In genomic region chr20:64050261-64051032, GRCh38 we compare ENCODE assay signal across 16 cellular contexts. TPM values are rescaled to one million over a fixed set of nuclear protein-coding genes. Genes with fewer than 3 reads are reported as not detected.
DNase-seq lines count a peak whose midpoint lies in the region; ATAC-seq, FAIRE-seq and TF ChIP-seq lines count a peak whose summit lies in the region.
"Had no signal": no experiment of that assay in that cellular context is flagged by ENCODE, and none has a peak within 500 bp of the region (broad histone marks: within the 10 kb centered on the region; RNA-seq: fewer than 3 reads in every experiment).

No MANE protein-coding gene starts in this region.

- no peaks in the 10 kb centered on the region for H3K36me3 Mint-ChIP-seq in activated naive CD4-positive, alpha-beta T cell treated with anti-CD3 and anti-CD28 coated beads for 36 hours (ENCODE audit: low read depth)
- H3K36me3 Mint-ChIP-seq: CD8-positive, alpha-beta T cell had no signal

- no peak for DNase-seq in GM13977 (ENCODE audit: low spot score)
- DNase-seq in SJSA1 (ENCODE audit: low read depth in 1 of 2, low spot score in 2 of 2) = peak; percentile 92 to 96
- DNase-seq in right cardiac atrium = no peak
- DNase-seq in cerebellar cortex (ENCODE audit: low spot score) = no peak
- no peak for DNase-seq in activated naive CD4-positive, alpha-beta T cell treated with anti-CD3 and anti-CD28 coated beads for 36 hours
- DNase-seq in RCC 7860 (ENCODE audit: low spot score) = no peak
- no peak for DNase-seq in urothelium cell line (ENCODE audit: low spot score)
- DNase-seq: activated CD4-positive, alpha-beta T cell treated with anti-CD3 and anti-CD28 coated beads, Interleukin-2, amount 10 ng/mL, durations not matched to agents 7 days and 5 days; activated effector memory CD4-positive, alpha-beta T cell treated with anti-CD3 and anti-CD28 coated beads, Interleukin-2, amount 50 U/mL, for 16 hours; CD8-positive, alpha-beta T cell; NCI-H1694 treated with DMSO at 0.1 percent for 48 hours; ovary; stimulated activated CD4-positive, alpha-beta T cell treated with anti-CD3 and anti-CD28 coated beads, Interleukin-2, amount 100 ng/mL, for 48 hours had no signal

- H3K36me3 ChIP-seq in SJSA1 = peaks cover 38% of the 10 kb centered on the region
- peaks cover 0 to 2% (median 0%) of the 10 kb centered on the region in 3 donors for H3K36me3 ChIP-seq in skeletal muscle tissue (ENCODE audit: control insufficient read depth in 3 of 3, insufficient read depth in 3 of 3, low read length in 3 of 3)
- H3K36me3 ChIP-seq: ovary had no signal

- WGBS in right cardiac atrium = 62% methylated on average over 23 of the region's 23 CpGs

- H3K4me3 Mint-ChIP-seq in activated naive CD4-positive, alpha-beta T cell treated with anti-CD3 and anti-CD28 coated beads for 36 hours = no peak overlapping the region

- no peak overlapping the region for H3K27ac Mint-ChIP-seq in activated naive CD4-positive, alpha-beta T cell treated with anti-CD3 and anti-CD28 coated beads for 36 hours
- H3K27ac Mint-ChIP-seq: activated CD4-positive, alpha-beta T cell treated with anti-CD3 and anti-CD28 coated beads, Interleukin-2, amount 10 ng/mL, durations not matched to agents 7 days and 5 days; CD8-positive, alpha-beta T cell had no signal

- H3K27me3 Mint-ChIP-seq in activated naive CD4-positive, alpha-beta T cell treated with anti-CD3 and anti-CD28 coated beads for 36 hours (ENCODE audit: low read depth) = peaks cover 37% of the 10 kb centered on the region

- H3K9me3 Mint-ChIP-seq in activated naive CD4-positive, alpha-beta T cell treated with anti-CD3 and anti-CD28 coated beads for 36 hours = no peaks in the 10 kb centered on the region
- H3K9me3 Mint-ChIP-seq: activated CD4-positive, alpha-beta T cell treated with anti-CD3 and anti-CD28 coated beads, Interleukin-2, amount 10 ng/mL, durations not matched to agents 7 days and 5 days; CD8-positive, alpha-beta T cell had no signal

- no peaks in the 10 kb centered on the region for H3K9me3 ChIP-seq in SJSA1 (replicated peaks)
- H3K9me3 ChIP-seq in right cardiac atrium (ENCODE audit: control insufficient read depth, low read length) = no peaks in the 10 kb centered on the region
- no peaks in the 10 kb centered on the region for H3K9me3 ChIP-seq in skeletal muscle tissue (ENCODE audit: control insufficient read depth in 3 of 3, low read length in 3 of 3)
- H3K9me3 ChIP-seq: ovary had no signal

- CTCF ChIA-PET in activated naive CD4-positive, alpha-beta T cell treated with anti-CD3 and anti-CD28 coated beads for 36 hours (lab: Charles Lee) = interaction anchor here (0.7 to 1.5 kb wide), 2 partner anchors 70 to 139 kb away, joined by 5 to 6 read pairs; no protein-coding TSS in a partner anchor

- intact Hi-C loops in right cardiac atrium (cut with DNase I) = no loop called here
- intact Hi-C loops in activated naive CD4-positive, alpha-beta T cell treated with anti-CD3 and anti-CD28 coated beads for 36 hours (cut with micrococcal nuclease) = loop anchor here (10.0 kb wide), 1 partner anchor 266 kb away; no protein-coding TSS in a partner anchor

- ATAC-seq in right cardiac atrium = peak in 1 of 2 donors; percentile 2
- ATAC-seq: CD8-positive, alpha-beta T cell; SK-N-SH treated with all-trans-retinoic acid at 6 μM for 48 hours had no signal

- peaks cover 74% of the 10 kb centered on the region for H3K4me1 ChIP-seq in SJSA1 (replicated peaks)
- no peaks in the 10 kb centered on the region for H3K4me1 ChIP-seq in right cardiac atrium (ENCODE audit: control insufficient read depth, insufficient read depth, low read length)
- peaks cover 0 to 18% (median 11%) of the 10 kb centered on the region in 3 donors for H3K4me1 ChIP-seq in skeletal muscle tissue (ENCODE audit: control insufficient read depth in 3 of 3, insufficient read depth in 3 of 3, low read length in 3 of 3)

- TF ChIP-seq CTCF in GM13977 (IDR thresholded peaks at IDR 0.05; ENCODE audit: extremely low read depth, insufficient read depth, missing control alignments) = peak; percentile 14

- H3K4me1 Mint-ChIP-seq in activated naive CD4-positive, alpha-beta T cell treated with anti-CD3 and anti-CD28 coated beads for 36 hours (ENCODE audit: low read depth) = peaks cover 4% of the 10 kb centered on the region

- no peak for FAIRE-seq in RCC 7860 (lab: Jason Lieb, UNC)
- no peak for FAIRE-seq in urothelium cell line (lab: Jason Lieb, UNC)
- FAIRE-seq: islet of Langerhans had no signal

- H3K9ac ChIP-seq in skeletal muscle tissue (ENCODE audit: low read depth in 1 of 3, low read length in 3 of 3) = peak overlapping the region; percentile 23 to 62 (median 57)

- H3K4me3 ChIP-seq in SJSA1 (peak overlapping the region; percentile 61), right cardiac atrium (ENCODE audit: low read length) (peak overlapping the region; percentile 53), skeletal muscle tissue (ENCODE audit: low read length in 3 of 3) (peak overlapping the region; percentile 1 to 58 (median 48))

- in situ Hi-C loops in GM13977 (cut with MboI; ENCODE audit: low pct_unique_long_range_greater_than_20kb, low sequenced_read_pairs, unreplicated experiment) = no loop called here

- H3K27ac ChIP-seq in SJSA1 = peak overlapping the region; percentile 96
- H3K27ac ChIP-seq in right cardiac atrium (ENCODE audit: low read length) = peak overlapping the region; percentile 57
- H3K27ac ChIP-seq in skeletal muscle tissue (ENCODE audit: low read depth, low read length) = peak overlapping the region; percentile 70
- H3K27ac ChIP-seq: ovary had no signal

- H3K27me3 ChIP-seq in SJSA1 (replicated peaks) (no peaks in the 10 kb centered on the region), right cardiac atrium (ENCODE audit: control insufficient read depth, insufficient read depth) (no peaks in the 10 kb centered on the region), skeletal muscle tissue (ENCODE audit: control insufficient read depth in 3 of 3, insufficient read depth in 3 of 3, low read length in 3 of 3) (peaks cover 52 to 76% (median 75%) of the 10 kb centered on the region in 3 donors)

RNA-seq across cellular contexts. Expression of gene SOX18, which starts 1.0 kb away (rescaled TPM):
- total RNA-seq in SJSA1 (2014; rRNA removed; shearing (Covaris generic)) = 61.7 and 70.0 TPM in 2 replicates
- total RNA-seq in right cardiac atrium = 10 to 100 TPM; 28.7 to 42.1 (median 41.1) TPM
- 26.8 TPM for polyA plus RNA-seq in right cardiac atrium
- total RNA-seq in skeletal muscle tissue = 3.7 TPM
- not detected for total RNA-seq in activated naive CD4-positive, alpha-beta T cell treated with anti-CD3 and anti-CD28 coated beads for 36 hours
- total RNA-seq: CD8-positive, alpha-beta T cell had no signal

RNA-seq across cellular contexts. Expression of gene TCEA2, which starts 12.6 kb away (rescaled TPM):
- 120 and 139 TPM in 2 replicates for total RNA-seq in SJSA1 (2014; rRNA removed; shearing (Covaris generic))
- total RNA-seq in right cardiac atrium (10 to 100 TPM; 46.3 to 52.0 (median 50.0) TPM), skeletal muscle tissue (8.4 TPM)
- polyA plus RNA-seq in right cardiac atrium = 38.3 TPM
- 10 to 100 TPM; 16.7 to 18.2 TPM for total RNA-seq in activated naive CD4-positive, alpha-beta T cell treated with anti-CD3 and anti-CD28 coated beads for 36 hours

RNA-seq across cellular contexts. Expression of gene C20orf204, which starts 14.5 kb away (rescaled TPM):
- total RNA-seq in SJSA1 (2014; rRNA removed; shearing (Covaris generic)) = 0.24 and 0.94 TPM in 2 replicates
- total RNA-seq in right cardiac atrium = under 1 TPM; 0.21 to 0.82 (median 0.49) TPM
- 0.36 TPM for polyA plus RNA-seq in right cardiac atrium
- 0.52 TPM for total RNA-seq in skeletal muscle tissue
- 1 to 10 TPM; 1.1 to 1.7 TPM for total RNA-seq in activated naive CD4-positive, alpha-beta T cell treated with anti-CD3 and anti-CD28 coated beads for 36 hours

RNA-seq across cellular contexts. Expression of gene RGS19, which starts 28.9 kb away (rescaled TPM):
- 18.5 and 21.3 TPM in 2 replicates for total RNA-seq in SJSA1 (2014; rRNA removed; shearing (Covaris generic))
- total RNA-seq in right cardiac atrium (1 to 10 TPM; 6.3 to 9.1 (median 8.3) TPM), skeletal muscle tissue (5.2 TPM)
- 5.8 TPM for polyA plus RNA-seq in right cardiac atrium
- total RNA-seq in activated naive CD4-positive, alpha-beta T cell treated with anti-CD3 and anti-CD28 coated beads for 36 hours = 10 to 100 TPM; 20.6 to 23.5 TPM

RNA-seq across cellular contexts. Expression of gene OPRL1, which starts 29.4 kb away (rescaled TPM):
- total RNA-seq in SJSA1 (2014; rRNA removed; shearing (Covaris generic)) = 0.09 and 0.16 TPM in 2 replicates
- total RNA-seq in right cardiac atrium (1 to 10 TPM in 2 of 4 donors, under 1 TPM in 2; 0.50 to 1.3 (median 1.1) TPM), skeletal muscle tissue (0.52 TPM)
- polyA plus RNA-seq in right cardiac atrium = 0.81 TPM
- total RNA-seq in activated naive CD4-positive, alpha-beta T cell treated with anti-CD3 and anti-CD28 coated beads for 36 hours = under 1 TPM; 0.45 to 0.47 TPM

Comparison
In these comparisons a context has a peak if more than half of its experiments do, and no peak if none do; other contexts are left out.
1. DNase-seq: peak in SJSA1 (2 of 2); none in GM13977 (single experiment), right cardiac atrium (0 of 3), cerebellar cortex (single experiment), activated naive CD4-positive, alpha-beta T cell treated with anti-CD3 and anti-CD28 coated beads for 36 hours (single experiment), RCC 7860 (single experiment) and urothelium cell line (single experiment).
2. Peak in every context shown above with its lines, with median percentiles within 50 percentile points of each other: H3K27ac ChIP-seq and H3K4me3 ChIP-seq.